ENCODE assay signal across 17 cellular contexts in genomic region chr3:53545365-53546031, GRCh38. TPM values are rescaled to one million over a fixed set of nuclear protein-coding genes. Genes with fewer than 3 reads are reported as not detected.
DNase-seq lines count a peak whose midpoint lies in the region; ATAC-seq and TF ChIP-seq lines count a peak whose summit lies in the region.
"Had no signal": no experiment of that assay in that cellular context is flagged by ENCODE, and none has a peak within 500 bp of the region (broad histone marks: within the 10 kb centered on the region; RNA-seq: fewer than 3 reads in every experiment).

No MANE protein-coding gene starts in this region.

- ATAC-seq in right cardiac atrium (no peak), HG02885 (IDR thresholded peaks at IDR 0.05; ENCODE audit: poor library complexity, unreplicated experiment) (no peak)
- ATAC-seq: CD8-positive, alpha-beta T cell; K562 had no signal

- TF ChIP-seq CTCF in cardiac muscle cell (IDR thresholded peaks at IDR 0.05; ENCODE audit: low read depth, low read length), result no peak
- no peak for TF ChIP-seq CTCF in fibroblast of the aortic adventitia (IDR thresholded peaks at IDR 0.05; ENCODE audit: insufficient read depth, low read length)
- TF ChIP-seq CTCF in uterus (IDR thresholded peaks at IDR 0.05), result no peak

- no peaks in the 10 kb centered on the region for H3K36me3 ChIP-seq in cardiac muscle cell
- no peaks in the 10 kb centered on the region for H3K36me3 ChIP-seq in neuron (ENCODE audit: insufficient read depth, low read length)
- no peaks in the 10 kb centered on the region for H3K36me3 ChIP-seq in uterus

- WGBS in right cardiac atrium, result 74% methylated on average over 10 of the region's 10 CpGs

- DNase-seq in cardiac muscle cell (ENCODE audit: low read depth in 1 of 2, low spot score in 1 of 2), result no peak
- no peak for DNase-seq in right cardiac atrium
- peak; percentile 20 for DNase-seq in fibroblast of the aortic adventitia (ENCODE audit: low read depth)
- peak; percentile 20 to 51 for DNase-seq in uterus
- no peak for DNase-seq in activated CD8-positive, alpha-beta memory T cell treated with anti-CD3 and anti-CD28 coated beads, Interleukin-2, amount 50 U/mL, for 48 hours
- no peak for DNase-seq in iPS-NIHi7 (ENCODE audit: extremely low spot score)
- DNase-seq: 8988T; CD8-positive, alpha-beta T cell; DMS79; GM23248; NCI-H2029; NCI-H2171; NCI-H748 treated with DMSO at 0.1 percent for 48 hours had no signal

- H3K27me3 ChIP-seq in cardiac muscle cell, result no peaks in the 10 kb centered on the region
- no peaks in the 10 kb centered on the region for H3K27me3 ChIP-seq in right cardiac atrium (ENCODE audit: control insufficient read depth, insufficient read depth)
- no peaks in the 10 kb centered on the region for H3K27me3 ChIP-seq in neuron (ENCODE audit: insufficient read depth, low read length)
- no peaks in the 10 kb centered on the region for H3K27me3 ChIP-seq in uterus

- TF ChIP-seq POLR2A in uterus (IDR thresholded peaks at IDR 0.05), result no peak

- peaks cover 28% of the 10 kb centered on the region for H3K4me1 ChIP-seq in cardiac muscle cell (ENCODE audit: low read depth)
- peaks cover 3% of the 10 kb centered on the region for H3K4me1 ChIP-seq in right cardiac atrium (ENCODE audit: control insufficient read depth, insufficient read depth, low read length)
- H3K4me1 ChIP-seq in neuron (ENCODE audit: insufficient read depth, low read length), result peaks cover 19% of the 10 kb centered on the region
- H3K4me1 ChIP-seq in uterus, result no peaks in the 10 kb centered on the region

- no peak overlapping the region for H2AFZ ChIP-seq in neuron (ENCODE audit: low read depth, low read length)
- H2AFZ ChIP-seq: GM23248 had no signal

- intact Hi-C loops in right cardiac atrium (cut with DNase I) (no loop called here), uterus (cut with DNase I; ENCODE audit: low total_unique reads) (no loop called here)

- H3K27ac ChIP-seq in cardiac muscle cell (peak overlapping the region; percentile 43), right cardiac atrium (ENCODE audit: low read length) (no peak overlapping the region), uterus (peak overlapping the region; percentile 64 to 72)
- H3K27ac ChIP-seq: GM23248 had no signal

- H3K4me3 ChIP-seq in cardiac muscle cell (no peak overlapping the region), right cardiac atrium (ENCODE audit: low read length) (no peak overlapping the region), fibroblast of the aortic adventitia (ENCODE audit: low read depth, low read length) (no peak overlapping the region), neuron (ENCODE audit: low read length) (peak overlapping the region; percentile 19), uterus (no peak overlapping the region)
- H3K4me3 ChIP-seq: GM23248, K562 had no signal

- H3K9me3 ChIP-seq in cardiac muscle cell (ENCODE audit: low read depth) (no peaks in the 10 kb centered on the region), right cardiac atrium (ENCODE audit: control insufficient read depth, low read length) (no peaks in the 10 kb centered on the region), neuron (ENCODE audit: low read length) (no peaks in the 10 kb centered on the region), uterus (no peaks in the 10 kb centered on the region)

RNA-seq across cellular contexts. Expression of gene CACNA1D, which starts 51.1 kb away (rescaled TPM):
- 66.7 and 159 TPM in 2 replicates for total RNA-seq in cardiac muscle cell
- 41.0 and 55.8 TPM in 2 replicates for polyA plus RNA-seq in cardiac muscle cell
- total RNA-seq in right cardiac atrium, result 10 to 100 TPM in 3 of 4 donors, 1 to 10 TPM in 1; 8.5 to 11.3 (median 10.5) TPM
- polyA plus RNA-seq in right cardiac atrium, result 3.7 TPM
- 0.33 and 1.9 TPM in 2 replicates for total RNA-seq in fibroblast of the aortic adventitia (ENCODE audit: low replicate concordance)
- total RNA-seq in uterus, result 10 to 100 TPM in 3 of 4 donors, under 1 TPM in 1; 0.88 to 97.5 (median 63.4) TPM
- total RNA-seq: CD8-positive, alpha-beta T cell; GM23248; NCI-H460 had no signal
- polyA plus RNA-seq: GM23248, K562 had no signal

Comparison
In these comparisons a context has a peak if more than half of its experiments do, and no peak if none do; other contexts are left out.
1. DNase-seq: peak in fibroblast of the aortic adventitia (single experiment) and uterus (2 of 2); none in cardiac muscle cell (0 of 2), right cardiac atrium (0 of 3), activated CD8-positive, alpha-beta memory T cell treated with anti-CD3 and anti-CD28 coated beads, Interleukin-2, amount 50 U/mL, for 48 hours (single experiment) and iPS-NIHi7 (single experiment).